In the genomic region with DNA sequence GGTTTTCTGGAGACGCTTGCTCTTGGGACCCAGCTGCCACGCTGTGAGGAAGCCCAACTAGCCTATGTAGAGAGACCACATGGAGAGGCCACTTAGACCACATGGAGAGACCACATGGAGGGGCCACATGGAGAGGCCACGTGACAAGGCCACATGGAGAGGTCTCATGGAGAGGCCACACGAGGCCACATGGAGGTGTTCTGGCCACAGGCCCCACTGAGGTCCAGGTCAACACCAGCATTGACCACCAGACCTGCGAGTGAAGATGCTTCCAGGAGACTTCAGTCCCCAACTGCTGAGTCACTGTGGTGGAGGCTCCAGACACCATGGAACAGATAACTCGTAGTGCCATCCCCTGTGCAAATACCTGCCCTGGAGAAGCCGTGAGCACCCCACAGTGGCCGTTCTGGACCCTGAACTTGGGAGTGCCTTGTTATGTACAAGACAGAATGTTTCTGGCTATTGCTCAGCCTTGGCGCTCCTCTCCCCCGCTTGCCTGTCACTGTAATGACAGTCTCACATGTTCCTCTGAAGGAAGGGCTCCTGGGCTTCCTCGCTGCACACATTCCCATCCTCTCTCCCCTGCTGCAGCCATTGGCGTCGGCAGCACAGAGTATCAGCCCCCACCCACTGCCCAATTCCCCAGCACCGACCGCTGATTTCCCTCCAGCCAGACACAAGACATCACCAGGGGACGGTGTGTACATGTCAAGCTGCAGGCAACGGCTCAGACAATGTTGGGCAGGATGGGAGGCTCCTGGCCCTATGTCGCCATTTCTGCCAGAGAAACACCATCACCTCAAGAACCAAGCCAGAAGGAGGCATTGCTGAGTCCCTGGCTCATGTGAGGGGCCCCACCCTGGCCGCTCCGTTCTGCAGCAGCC, we compare ENCODE assay signal across 15 cellular contexts. TPM values are rescaled to one million over a fixed set of nuclear protein-coding genes. Genes with fewer than 3 reads are reported as not detected.
DNase-seq lines count a peak whose midpoint lies in the region; ATAC-seq and FAIRE-seq lines count a peak whose summit lies in the region.
"Had no signal": no experiment of that assay in that cellular context is flagged by ENCODE, and none has a peak within 500 bp of the region (broad histone marks: within the 10 kb centered on the region; RNA-seq: fewer than 3 reads in every experiment).

No MANE protein-coding gene starts in this region.

- H3K9me3 ChIP-seq in right cardiac atrium (ENCODE audit: control insufficient read depth, low read length): no peaks in the 10 kb centered on the region
- H3K9me3 ChIP-seq: thyroid gland had no signal

- peak overlapping the region in 1 of 2 donors; percentile 60 for H3K27ac Mint-ChIP-seq in stimulated activated naive CD8-positive, alpha-beta T cell treated with anti-CD3 and anti-CD28 coated beads, Interleukin-15, amount 100 ng/mL, for 72 hours
- H3K27ac Mint-ChIP-seq: activated T-helper 17 cell treated with anti-CD3 and anti-CD28 coated beads, Interleukin-2, amount 50 U/mL, for 72 hours; CD8-positive, alpha-beta memory T cell; naive thymus-derived CD4-positive, alpha-beta T cell; T-helper 17 cell had no signal

- no peak overlapping the region for H3K4me3 Mint-ChIP-seq in stimulated activated naive CD8-positive, alpha-beta T cell treated with anti-CD3 and anti-CD28 coated beads, Interleukin-15, amount 100 ng/mL, for 72 hours
- H3K4me3 Mint-ChIP-seq: activated T-helper 17 cell treated with anti-CD3 and anti-CD28 coated beads, Interleukin-2, amount 50 U/mL, for 72 hours; CD8-positive, alpha-beta memory T cell; naive thymus-derived CD4-positive, alpha-beta T cell; T-helper 17 cell had no signal

- DNase-seq in NCI-H1105 treated with DMSO at 0.1 percent for 48 hours (lab: John Stamatoyannopoulos, UW): peak; percentile 95
- DNase-seq in NCI-H1105 (lab: John Stamatoyannopoulos, UW): no peak
- DNase-seq in stimulated activated naive CD8-positive, alpha-beta T cell treated with anti-CD3 and anti-CD28 coated beads, Interleukin-15, amount 100 ng/mL, for 72 hours: no peak
- no peak for DNase-seq in stimulated activated naive CD8-positive, alpha-beta T cell treated with anti-CD3 and anti-CD28 coated beads, Interleukin-15, Interleukin-2, amounts not matched to agents 100 U/mL and 50 U/mL, for 24 hours
- DNase-seq in UCSD-AML1 (lab: John Stamatoyannopoulos, UW; ENCODE audit: unreplicated experiment): peak; percentile 11
- no peak for DNase-seq in urothelium cell line (ENCODE audit: low spot score)
- no peak for DNase-seq in right cardiac atrium
- DNase-seq: CD8-positive, alpha-beta memory T cell; left ventricle myocardium superior; MM.1S; naive thymus-derived CD4-positive, alpha-beta T cell; T-helper 17 cell; thyroid gland had no signal

- intact Hi-C loops in right cardiac atrium (cut with DNase I): no loop called here

- H3K27ac ChIP-seq in right cardiac atrium (ENCODE audit: low read length): no peak overlapping the region
- H3K27ac ChIP-seq: thyroid gland had no signal

- H3K4me1 Mint-ChIP-seq in stimulated activated naive CD8-positive, alpha-beta T cell treated with anti-CD3 and anti-CD28 coated beads, Interleukin-15, amount 100 ng/mL, for 72 hours: peaks cover 5% of the 10 kb centered on the region

- WGBS in right cardiac atrium: 94% methylated on average over 20 of the region's 20 CpGs

- no peaks in the 10 kb centered on the region for H3K27me3 Mint-ChIP-seq in stimulated activated naive CD8-positive, alpha-beta T cell treated with anti-CD3 and anti-CD28 coated beads, Interleukin-15, amount 100 ng/mL, for 72 hours
- H3K27me3 Mint-ChIP-seq: activated T-helper 17 cell treated with anti-CD3 and anti-CD28 coated beads, Interleukin-2, amount 50 U/mL, for 72 hours; CD8-positive, alpha-beta memory T cell; naive thymus-derived CD4-positive, alpha-beta T cell; T-helper 17 cell had no signal

- ATAC-seq in stimulated activated naive CD8-positive, alpha-beta T cell treated with anti-CD3 and anti-CD28 coated beads, Interleukin-15, amount 100 ng/mL, for 72 hours: peak; percentile 36
- ATAC-seq in stimulated activated naive CD8-positive, alpha-beta T cell treated with anti-CD3 and anti-CD28 coated beads, Interleukin-15, Interleukin-2, amounts not matched to agents 100 U/mL and 50 U/mL, for 24 hours: no peak
- ATAC-seq in GM21526 (IDR thresholded peaks at IDR 0.05; ENCODE audit: low FRiP score, unreplicated experiment): no peak
- no peak for ATAC-seq in right cardiac atrium
- ATAC-seq: activated T-helper 17 cell treated with anti-CD3 and anti-CD28 coated beads, Interleukin-2, amount 50 U/mL, for 72 hours; left ventricle myocardium superior; naive thymus-derived CD4-positive, alpha-beta T cell; T-helper 17 cell had no signal

- H3K4me3 ChIP-seq in right cardiac atrium (ENCODE audit: low read length): no peak overlapping the region
- H3K4me3 ChIP-seq: thyroid gland had no signal

- no peaks in the 10 kb centered on the region for H3K27me3 ChIP-seq in right cardiac atrium (ENCODE audit: control insufficient read depth, insufficient read depth)
- H3K27me3 ChIP-seq: thyroid gland had no signal

- FAIRE-seq in urothelium cell line (lab: Jason Lieb, UNC): peak; percentile 95

- no peaks in the 10 kb centered on the region for H3K4me1 ChIP-seq in right cardiac atrium (ENCODE audit: control insufficient read depth, insufficient read depth, low read length)

- H3K9me3 Mint-ChIP-seq in stimulated activated naive CD8-positive, alpha-beta T cell treated with anti-CD3 and anti-CD28 coated beads, Interleukin-15, amount 100 ng/mL, for 72 hours: no peaks in the 10 kb centered on the region
- H3K9me3 Mint-ChIP-seq: activated T-helper 17 cell treated with anti-CD3 and anti-CD28 coated beads, Interleukin-2, amount 50 U/mL, for 72 hours; CD8-positive, alpha-beta memory T cell had no signal

RNA-seq across cellular contexts. Expression of gene FBXL18, which starts 40.9 kb away (rescaled TPM):
- total RNA-seq in right cardiac atrium: 1 to 10 TPM; 5.3 to 6.4 (median 6.0) TPM
- polyA plus RNA-seq in right cardiac atrium: 2.7 TPM

RNA-seq across cellular contexts. Expression of gene TNRC18, which starts 49.0 kb away (rescaled TPM):
- 10 to 100 TPM; 33.1 to 46.6 (median 39.3) TPM for total RNA-seq in right cardiac atrium
- polyA plus RNA-seq in right cardiac atrium: 38.9 TPM

RNA-seq across cellular contexts. Expression of gene ACTB, which starts 57.7 kb away (rescaled TPM):
- total RNA-seq in right cardiac atrium: 1,000 to 10,000 TPM in 1 of 4 donors, 100 to 1,000 TPM in 3; 532 to 1,379 (median 904) TPM
- 1,110 TPM for polyA plus RNA-seq in right cardiac atrium

Comparison
In these comparisons a context has a peak if more than half of its experiments do, and no peak if none do; other contexts are left out.
1. DNase-seq: peak in NCI-H1105 treated with DMSO at 0.1 percent for 48 hours (single experiment) and UCSD-AML1 (single experiment); none in NCI-H1105 (single experiment), stimulated activated naive CD8-positive, alpha-beta T cell treated with anti-CD3 and anti-CD28 coated beads, Interleukin-15, amount 100 ng/mL, for 72 hours (0 of 2), stimulated activated naive CD8-positive, alpha-beta T cell treated with anti-CD3 and anti-CD28 coated beads, Interleukin-15, Interleukin-2, amounts not matched to agents 100 U/mL and 50 U/mL, for 24 hours (single experiment), urothelium cell line (single experiment) and right cardiac atrium (0 of 3).